Comparison of ENCODE assay signal across 22 cellular contexts in genomic region chr9:2208465-2208864, GRCh38.
"Had no signal": no experiment of that assay in that cellular context is flagged by ENCODE, and none has a peak within 500 bp of the region (broad histone marks: within the 10 kb centered on the region; RNA-seq: fewer than 3 reads in every experiment).

No MANE protein-coding gene starts in this region.

- H3K27ac ChIP-seq: stomach, suprapubic skin, tibial nerve, uterus had no signal

- H3K27me3 ChIP-seq: stomach, suprapubic skin, tibial nerve, uterus had no signal

- H3K36me3 ChIP-seq: stomach, suprapubic skin, tibial nerve, uterus had no signal

- H3K9me3 ChIP-seq: stomach, suprapubic skin, tibial nerve, uterus had no signal

- FAIRE-seq: endometrium, small intestine had no signal

- ATAC-seq: activated T-cell treated with anti-CD3 and anti-CD28 coated beads, Interleukin-2, amount 50 U/mL, for 72 hours; left colon; sciatic nerve; stimulated activated effector memory CD8-positive, alpha-beta T cell treated with anti-CD3 and anti-CD28 coated beads, Interleukin-12 subunit alpha, Interleukin-12 subunit beta, amount 100 ng/mL, for 72 hours had no signal

- H3K4me1 ChIP-seq: stomach, suprapubic skin, tibial nerve, uterus had no signal

- DNase-seq: activated CD4-positive, alpha-beta memory T cell treated with anti-CD3 and anti-CD28 coated beads for 36 hours; activated CD4-positive, alpha-beta T cell treated with anti-CD3 and anti-CD28 coated beads for 48 hours; activated effector memory CD4-positive, alpha-beta T cell treated with Interleukin-2 at 50 U/mL for 16 hours; activated naive CD4-positive, alpha-beta T cell treated with anti-CD3 and anti-CD28 coated beads, Interleukin-2, amount 10 ng/mL, durations not matched to agents 7 days and 5 days; activated T-cell treated with anti-CD3 and anti-CD28 coated beads, Interleukin-2, amount 50 U/mL, for 72 hours; effector CD4-positive, alpha-beta T cell; foreskin fibroblast; hypothalamus; left colon; naive thymus-derived CD4-positive, alpha-beta T cell; occipital lobe; small intestine; stimulated activated CD4-positive, alpha-beta T cell treated with anti-CD3 and anti-CD28 coated beads, Interleukin-2, amount 100 ng/mL, for 24 hours; stomach; T1000; uterus had no signal

- H3K4me3 ChIP-seq: lung, stomach, suprapubic skin, tibial nerve, uterus had no signal
